Comparison of ENCODE assay signal across 8 cellular contexts in the genomic region with DNA sequence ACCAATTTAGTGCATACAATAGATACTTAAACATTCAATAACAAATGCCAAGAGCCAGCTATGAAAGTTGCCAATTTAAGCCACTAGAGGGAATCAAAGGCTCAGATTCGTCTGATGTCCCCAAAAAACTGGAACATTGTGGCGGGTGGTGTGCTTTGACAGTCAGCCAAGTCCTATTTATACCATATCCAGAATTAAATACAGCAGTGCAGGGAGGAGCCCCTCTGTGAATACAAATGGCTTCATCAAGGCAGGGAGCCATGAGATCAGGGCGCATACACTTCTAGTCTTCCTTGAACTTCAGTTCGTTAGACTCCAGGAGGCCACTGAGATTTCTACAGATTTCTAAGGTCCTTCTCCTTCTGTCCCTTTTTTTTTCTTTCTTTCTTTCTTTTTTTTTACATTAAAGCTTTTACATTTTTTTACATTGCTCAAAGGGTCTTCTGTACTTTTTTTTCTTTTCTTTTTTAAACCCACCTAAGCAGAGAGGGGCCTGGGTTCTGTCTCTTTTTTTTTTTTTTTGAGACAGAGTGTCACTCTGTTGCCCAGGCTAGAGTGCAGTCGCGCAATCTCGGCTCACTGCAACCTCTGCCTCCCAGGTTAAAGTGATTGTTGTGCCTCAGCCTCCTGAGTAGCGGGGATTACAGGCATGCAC. TPM values are rescaled to one million over a fixed set of nuclear protein-coding genes. Genes with fewer than 3 reads are reported as not detected.
DNase-seq lines count a peak whose midpoint lies in the region; ATAC-seq lines count a peak whose summit lies in the region.

No MANE protein-coding gene starts in this region.

- no peaks in the 10 kb centered on the region for H3K27me3 ChIP-seq in adipocyte (replicated peaks; ENCODE audit: control insufficient read depth, insufficient read depth, low read length)

- no peaks in the 10 kb centered on the region for H3K9me3 ChIP-seq in adipocyte (ENCODE audit: control insufficient read depth, low read length)

- intact Hi-C loops in Right ventricle myocardium superior (cut with DNase I), result loop anchor here (10.0 kb wide), 1 partner anchor 371 kb away; no protein-coding TSS in a partner anchor
- intact Hi-C loops in posterior cingulate gyrus (cut with DNase I), result loop anchor here (2.0 kb wide), 1 partner anchor 143 kb away; no protein-coding TSS in a partner anchor

- peak; percentile 86 for ATAC-seq in Right ventricle myocardium superior (ENCODE audit: poor library complexity)

- H3K9ac ChIP-seq in adipocyte (ENCODE audit: low read length), result peak overlapping the region; percentile 78

- H3K4me3 ChIP-seq in adipocyte (ENCODE audit: low read length), result peak overlapping the region; percentile 47

- H3K36me3 ChIP-seq in adipocyte (ENCODE audit: control insufficient read depth, insufficient read depth, low read length, severe bottlenecking), result peaks cover 3% of the 10 kb centered on the region

- H3K4me1 ChIP-seq in adipocyte (ENCODE audit: control insufficient read depth, insufficient read depth, low read length), result peaks cover 41% of the 10 kb centered on the region

- DNase-seq in DMS153 (lab: John Stamatoyannopoulos, UW) (peak; percentile 45), HuH-7 (ENCODE audit: low spot score) (peak; percentile 35), NOMO-1 treated with dmso at 0.1 percent for 144 hours (lab: John Stamatoyannopoulos, UW; ENCODE audit: unreplicated experiment) (peak; percentile 29), adipocyte (ENCODE audit: low read depth) (peak; percentile 92), Right ventricle myocardium superior (peak; percentile 56), posterior cingulate gyrus (peak in 9 of 10 donors; percentile 17 to 88 (median 44)), UCSD-AML1 (lab: John Stamatoyannopoulos, UW; ENCODE audit: unreplicated experiment) (no peak), GM19240 (ENCODE audit: insufficient read length, low spot score) (no peak)

RNA-seq across cellular contexts. Expression of a gene that starts 41.5 kb away (rescaled TPM):
- 1,336 TPM for total RNA-seq in Right ventricle myocardium superior

Comparison
In these comparisons a context has a peak if more than half of its experiments do, and no peak if none do; other contexts are left out.
1. DNase-seq: peak in DMS153 (single experiment), HuH-7 (single experiment), NOMO-1 treated with dmso at 0.1 percent for 144 hours (single experiment), adipocyte (single experiment), Right ventricle myocardium superior (single experiment) and posterior cingulate gyrus (9 of 10); none in UCSD-AML1 (single experiment) and GM19240 (single experiment).